30 cellular contexts compared by ENCODE assay signal in genomic region chr1:196418772-196419171, GRCh38.
"Had no signal": no experiment of that assay in that cellular context is flagged by ENCODE, and none has a peak within 500 bp of the region (broad histone marks: within the 10 kb centered on the region; RNA-seq: fewer than 3 reads in every experiment).

No MANE protein-coding gene starts in this region.

- H3K9me3 Mint-ChIP-seq: neural crest cell had no signal

- H3K27ac ChIP-seq: left lung, lower lobe of right lung, pancreas, prostate gland, skin epidermis, stomach, testis, thyroid gland, transverse colon, upper lobe of left lung had no signal

- H3K4me1 ChIP-seq: left lung, lower lobe of right lung, prostate gland, stomach, testis, thyroid gland, transverse colon, upper lobe of left lung had no signal

- H3K36me3 Mint-ChIP-seq: naive thymus-derived CD4-positive, alpha-beta T cell; natural killer cell treated with Interleukin-12 subunit alpha and Interleukin-12 subunit beta and Interleukin-15 and Interleukin-18, amount 100 ng/mL, for 72 hours; stimulated activated naive B cell treated with anti-CD40 and anti-IgM and Interleukin-4, amounts not matched to agents 10 μg/mL and 1 μg/mL and 100 μg/mL, for 72 hours had no signal

- ATAC-seq: left colon; left lung; lower lobe of right lung; mucosa of descending colon; naive thymus-derived CD4-positive, alpha-beta T cell; natural killer cell treated with Interleukin-12 subunit alpha and Interleukin-12 subunit beta and Interleukin-15 and Interleukin-18, amount 100 ng/mL, for 72 hours; pancreas; right cardiac atrium; sciatic nerve; stimulated activated naive B cell treated with anti-CD40 and anti-IgM and Interleukin-4, amounts not matched to agents 10 μg/mL and 1 μg/mL and 100 μg/mL, for 72 hours; stimulated activated naive CD8-positive, alpha-beta T cell treated with anti-CD3 and anti-CD28 coated beads, Interleukin-15, Interleukin-2, amounts not matched to agents 100 U/mL and 50 U/mL, for 24 hours had no signal

- H3K9me3 ChIP-seq: left lung, lower lobe of right lung, mucosa of descending colon, pancreas, prostate gland, stomach, testis, thyroid gland, transverse colon, upper lobe of left lung had no signal

- H3K27ac Mint-ChIP-seq: naive thymus-derived CD4-positive, alpha-beta T cell; natural killer cell treated with Interleukin-12 subunit alpha and Interleukin-12 subunit beta and Interleukin-15 and Interleukin-18, amount 100 ng/mL, for 72 hours; stimulated activated naive B cell treated with anti-CD40 and anti-IgM and Interleukin-4, amounts not matched to agents 10 μg/mL and 1 μg/mL and 100 μg/mL, for 72 hours had no signal

- H3K4me3 Mint-ChIP-seq: naive thymus-derived CD4-positive, alpha-beta T cell; natural killer cell treated with Interleukin-12 subunit alpha and Interleukin-12 subunit beta and Interleukin-15 and Interleukin-18, amount 100 ng/mL, for 72 hours; neural crest cell; stimulated activated naive B cell treated with anti-CD40 and anti-IgM and Interleukin-4, amounts not matched to agents 10 μg/mL and 1 μg/mL and 100 μg/mL, for 72 hours had no signal

- DNase-seq: hippocampal formation; kidney; left colon; left lung; mammary epithelial cell; midbrain; mucosa of descending colon; naive thymus-derived CD4-positive, alpha-beta T cell; nucleus accumbens; pancreas; posterior cingulate gyrus; retina; stimulated activated CD4-positive, alpha-beta T cell treated with anti-CD3 and anti-CD28 coated beads, Interleukin-12 subunit alpha, Interleukin-12 subunit beta, amount 100 ng/mL, for 4 hours; stimulated activated CD4-positive, alpha-beta T cell treated with anti-CD3 and anti-CD28 coated beads, Interleukin-15, amount 100 ng/mL, for 24 hours; stimulated activated CD4-positive, alpha-beta T cell treated with anti-CD3 and anti-CD28 coated beads, Interleukin-2, amount 100 ng/mL, for 24 hours; stimulated activated CD4-positive, alpha-beta T cell treated with anti-CD3 and anti-CD28 coated beads, Interleukin-4, amount 100 ng/mL, for 1 hour; stimulated activated naive B cell treated with anti-CD40 and anti-IgM and Interleukin-4, amounts not matched to agents 10 μg/mL and 1 μg/mL and 100 μg/mL, for 72 hours; stimulated activated naive CD8-positive, alpha-beta T cell treated with anti-CD3 and anti-CD28 coated beads, Interleukin-15, Interleukin-2, amounts not matched to agents 100 U/mL and 50 U/mL, for 24 hours; stomach; testis; thyroid gland; transverse colon; upper lobe of left lung had no signal

- H3K36me3 ChIP-seq: left lung, lower lobe of right lung, pancreas, prostate gland, stomach, thyroid gland, transverse colon, upper lobe of left lung had no signal

- H3K27me3 Mint-ChIP-seq: naive thymus-derived CD4-positive, alpha-beta T cell; natural killer cell treated with Interleukin-12 subunit alpha and Interleukin-12 subunit beta and Interleukin-15 and Interleukin-18, amount 100 ng/mL, for 72 hours; stimulated activated naive B cell treated with anti-CD40 and anti-IgM and Interleukin-4, amounts not matched to agents 10 μg/mL and 1 μg/mL and 100 μg/mL, for 72 hours had no signal

- H3K4me1 Mint-ChIP-seq: naive thymus-derived CD4-positive, alpha-beta T cell; neural crest cell; stimulated activated naive B cell treated with anti-CD40 and anti-IgM and Interleukin-4, amounts not matched to agents 10 μg/mL and 1 μg/mL and 100 μg/mL, for 72 hours had no signal

- H3K4me3 ChIP-seq: left lung, lower lobe of right lung, mucosa of descending colon, pancreas, prostate gland, skin epidermis, stomach, testis, thyroid gland, transverse colon, upper lobe of left lung had no signal

- H3K27me3 ChIP-seq: left lung, pancreas, stomach, testis, thyroid gland, transverse colon, upper lobe of left lung had no signal
